In the genomic region with DNA sequence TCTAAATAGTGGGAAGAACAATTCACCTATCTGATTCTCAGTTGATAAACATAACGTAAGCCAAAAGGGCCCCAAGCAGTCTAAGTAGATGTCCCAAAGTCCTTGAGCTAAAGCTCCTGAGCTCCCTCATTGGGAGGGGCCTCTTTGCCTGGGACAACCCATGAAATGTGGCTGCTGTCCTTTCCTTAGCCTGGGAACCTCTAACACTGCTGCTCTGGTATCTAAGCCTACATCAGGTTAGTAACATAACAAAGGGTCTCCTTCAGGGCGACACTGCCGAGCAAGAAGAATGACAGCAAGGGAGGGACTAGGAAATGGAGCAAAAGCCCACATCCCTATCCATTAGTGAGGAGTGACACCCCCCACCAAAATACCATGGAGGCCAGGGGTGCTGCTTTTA, we compare ENCODE assay signal across 28 cellular contexts.
"Had no signal": no experiment of that assay in that cellular context is flagged by ENCODE, and none has a peak within 500 bp of the region (broad histone marks: within the 10 kb centered on the region; RNA-seq: fewer than 3 reads in every experiment).

No MANE protein-coding gene starts in this region.

- H3K4me1 ChIP-seq: Peyer's patch, SJCRH30 had no signal

- H3K4me2 ChIP-seq: SK-N-SH had no signal

- H3K9me3 ChIP-seq: Peyer's patch, SJCRH30, SK-N-SH had no signal

- H3K4me3 ChIP-seq: Peyer's patch, SJCRH30 had no signal

- H3K27ac Mint-ChIP-seq: activated CD8-positive, alpha-beta memory T cell treated with anti-CD3 and anti-CD28 coated beads, Interleukin-2, amount 10 ng/mL, durations not matched to agents 7 days and 5 days; activated naive CD4-positive, alpha-beta T cell treated with anti-CD3 and anti-CD28 coated beads for 36 hours; T-helper 2 cell treated with Interferon-gamma antibody and Interleukin-4, amounts not matched to agents 5 μg/mL and 100 μg/mL, for 36 hours had no signal

- H3K36me3 Mint-ChIP-seq: activated naive CD8-positive, alpha-beta T cell had no signal

- H3K9ac ChIP-seq: SK-N-SH had no signal

- H3K27ac ChIP-seq: Peyer's patch, RWPE1, SJCRH30 had no signal

- DNase-seq: activated CD4-positive, alpha-beta T cell treated with anti-CD3 and anti-CD28 coated beads for 48 hours; activated CD4-positive, alpha-beta T cell treated with anti-CD3 and anti-CD28 coated beads, Interleukin-2, amount 50 U/mL, for 48 hours; activated CD4-positive, CD25-positive, alpha-beta regulatory T cell treated with anti-CD3 and anti-CD28 coated beads, Interleukin-2, amount 50 U/mL, for 72 hours; activated CD8-positive, alpha-beta memory T cell treated with anti-CD3 and anti-CD28 coated beads, Interleukin-2, amount 10 ng/mL, durations not matched to agents 7 days and 5 days; activated gamma-delta T cell; activated naive CD4-positive, alpha-beta T cell treated with anti-CD3 and anti-CD28 coated beads for 36 hours; activated T-cell treated with anti-CD3 and anti-CD28 coated beads, Interleukin-2, amount 50 U/mL, for 48 hours; amygdala; IMR-90; Kasumi-1; KBM-7; NCI-H1048; NCI-H1930; NCI-H2171 treated with DMSO at 0.1 percent for 48 hours; NCI-H345; NCI-H510A; NCI-H526 treated with DMSO at 0.1 percent for 48 hours; NCI-H82; OCI-M1; Peyer's patch; Right ventricle myocardium superior; SJCRH30; SK-N-SH had no signal

- ATAC-seq: activated CD8-positive, alpha-beta memory T cell treated with anti-CD3 and anti-CD28 coated beads, Interleukin-2, amount 10 ng/mL, durations not matched to agents 7 days and 5 days; activated T-helper 17 cell treated with anti-CD3 and anti-CD28 coated beads, Interleukin-2, amount 50 U/mL, for 72 hours had no signal

- H3K4me1 Mint-ChIP-seq: activated T-helper 17 cell treated with anti-CD3 and anti-CD28 coated beads, Interleukin-2, amount 50 U/mL, for 72 hours had no signal

- H3K27me3 ChIP-seq: Peyer's patch, SJCRH30 had no signal

- H3K9me3 Mint-ChIP-seq: activated naive CD4-positive, alpha-beta T cell treated with anti-CD3 and anti-CD28 coated beads for 36 hours; activated T-helper 17 cell treated with anti-CD3 and anti-CD28 coated beads, Interleukin-2, amount 50 U/mL, for 72 hours; brain; T-helper 2 cell treated with Interferon-gamma antibody and Interleukin-4, amounts not matched to agents 5 μg/mL and 100 μg/mL, for 36 hours had no signal

- H3K4me3 Mint-ChIP-seq: activated CD8-positive, alpha-beta memory T cell treated with anti-CD3 and anti-CD28 coated beads, Interleukin-2, amount 10 ng/mL, durations not matched to agents 7 days and 5 days; activated naive CD4-positive, alpha-beta T cell treated with anti-CD3 and anti-CD28 coated beads for 36 hours; activated naive CD8-positive, alpha-beta T cell; activated T-helper 17 cell treated with anti-CD3 and anti-CD28 coated beads, Interleukin-2, amount 50 U/mL, for 72 hours; brain; T-helper 2 cell treated with Interferon-gamma antibody and Interleukin-4, amounts not matched to agents 5 μg/mL and 100 μg/mL, for 36 hours had no signal

- H3K27me3 Mint-ChIP-seq: activated CD8-positive, alpha-beta memory T cell treated with anti-CD3 and anti-CD28 coated beads, Interleukin-2, amount 10 ng/mL, durations not matched to agents 7 days and 5 days; activated naive CD8-positive, alpha-beta T cell; activated T-helper 17 cell treated with anti-CD3 and anti-CD28 coated beads, Interleukin-2, amount 50 U/mL, for 72 hours; brain had no signal

- H3K36me3 ChIP-seq: SJCRH30 had no signal
